In the genomic region with DNA sequence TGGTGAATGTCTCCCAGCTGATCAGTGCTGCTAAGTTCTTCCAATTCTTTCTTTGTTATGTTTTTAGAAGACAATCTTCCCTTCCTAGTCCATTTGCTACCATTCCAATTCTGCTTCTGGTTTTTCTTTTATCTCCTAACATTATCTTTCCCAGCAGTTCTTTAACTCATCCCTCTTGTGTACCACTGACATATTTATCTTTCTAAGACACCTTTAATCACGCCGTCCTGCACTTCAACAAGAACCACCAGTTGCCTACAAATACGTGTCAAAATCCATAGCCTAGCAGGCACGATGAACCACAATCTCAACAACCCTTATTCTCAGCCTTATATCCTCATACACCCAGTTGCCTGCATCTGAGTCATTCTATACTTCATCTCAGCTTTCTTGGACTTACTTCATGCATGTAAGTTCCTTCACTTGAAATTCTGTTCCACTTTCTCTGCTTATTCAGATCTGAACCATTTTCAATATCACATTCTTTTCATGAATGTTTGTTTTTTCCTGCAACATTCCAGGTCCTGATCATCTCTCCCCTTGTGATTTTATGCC, we compare ENCODE assay signal across 20 cellular contexts. TPM values are rescaled to one million over a fixed set of nuclear protein-coding genes. Genes with fewer than 3 reads are reported as not detected.
"Had no signal": no experiment of that assay in that cellular context is flagged by ENCODE, and none has a peak within 500 bp of the region (broad histone marks: within the 10 kb centered on the region; RNA-seq: fewer than 3 reads in every experiment).

No MANE protein-coding gene starts in this region.

- H3K36me3 ChIP-seq: colonic mucosa, esophagus muscularis mucosa, gastrocnemius medialis, heart right ventricle, neutrophil, thyroid gland had no signal

- H3K27ac ChIP-seq: colonic mucosa, esophagus muscularis mucosa, gastrocnemius medialis, heart right ventricle, neutrophil, skin epidermis, thyroid gland had no signal

- DNase-seq: colonic mucosa; dermis blood vessel endothelial cell; effector CD4-positive, alpha-beta T cell; endodermal cell; gastrocnemius medialis; heart right ventricle; hypothalamus; kidney glomerular epithelial cell; mammary epithelial cell; mucosa of descending colon; naive thymus-derived CD8-positive, alpha-beta T cell; stimulated activated CD4-positive, alpha-beta T cell treated with anti-CD3 and anti-CD28 coated beads, Interleukin-2, amount 100 ng/mL, for 24 hours; stimulated activated CD4-positive, alpha-beta T cell treated with anti-CD3 and anti-CD28 coated beads, Interleukin-4, amount 100 ng/mL, for 4 hours; stimulated activated naive CD4-positive, alpha-beta T cell treated with Interleukin-2 at 50 U/mL for 16 hours; thyroid gland had no signal

- H3K27me3 ChIP-seq: colonic mucosa, esophagus muscularis mucosa, gastrocnemius medialis, heart right ventricle, neutrophil, thyroid gland had no signal

- H3K4me1 ChIP-seq: colonic mucosa, gastrocnemius medialis, heart right ventricle, thyroid gland had no signal

- H3K9me3 ChIP-seq: colonic mucosa, esophagus muscularis mucosa, gastrocnemius medialis, mucosa of descending colon, neutrophil, thyroid gland had no signal

- ATAC-seq: gastrocnemius medialis; heart right ventricle; mucosa of descending colon; naive thymus-derived CD8-positive, alpha-beta T cell; sciatic nerve had no signal

- H3K4me3 ChIP-seq: colonic mucosa, esophagus muscularis mucosa, gastrocnemius medialis, heart right ventricle, mucosa of descending colon, skin epidermis, thyroid gland had no signal

RNA-seq across cellular contexts. Expression of gene ST8SIA1, which starts 16.4 kb away (rescaled TPM):
- total RNA-seq: endothelial cell of umbilical vein had no signal
- polyA plus RNA-seq: endothelial cell of umbilical vein had no signal
